Comparison of ENCODE assay signal across 16 cellular contexts in genomic region chr7:36205236-36205635, GRCh38.
"Had no signal": no experiment of that assay in that cellular context is flagged by ENCODE, and none has a peak within 500 bp of the region (broad histone marks: within the 10 kb centered on the region; RNA-seq: fewer than 3 reads in every experiment).

No MANE protein-coding gene starts in this region.

- H3K27ac Mint-ChIP-seq: activated CD8-positive, alpha-beta T cell treated with anti-CD3 and anti-CD28 coated beads for 36 hours; immature natural killer cell; stimulated activated memory B cell treated with anti-CD40 and anti-IgM and Interleukin-4, amounts not matched to agents 10 μg/mL and 1 μg/mL and 100 μg/mL, for 72 hours had no signal

- H3K9me3 Mint-ChIP-seq: activated CD8-positive, alpha-beta T cell treated with anti-CD3 and anti-CD28 coated beads for 36 hours; activated naive CD4-positive, alpha-beta T cell treated with anti-CD3 and anti-CD28 coated beads, Interleukin-2, amount 50 U/mL, for 72 hours; activated T-cell treated with anti-CD3 and anti-CD28 coated beads, Interleukin-2, amount 50 U/mL, for 4 hours; immature natural killer cell; stimulated activated memory B cell treated with anti-CD40 and anti-IgM and Interleukin-4, amounts not matched to agents 10 μg/mL and 1 μg/mL and 100 μg/mL, for 72 hours had no signal

- H3K4me3 Mint-ChIP-seq: activated CD8-positive, alpha-beta T cell treated with anti-CD3 and anti-CD28 coated beads for 36 hours; activated T-cell treated with anti-CD3 and anti-CD28 coated beads, Interleukin-2, amount 50 U/mL, for 4 hours; immature natural killer cell; stimulated activated memory B cell treated with anti-CD40 and anti-IgM and Interleukin-4, amounts not matched to agents 10 μg/mL and 1 μg/mL and 100 μg/mL, for 72 hours had no signal

- H3K9me3 ChIP-seq: colonic mucosa had no signal

- H3K4me1 Mint-ChIP-seq: stimulated activated memory B cell treated with anti-CD40 and anti-IgM and Interleukin-4, amounts not matched to agents 10 μg/mL and 1 μg/mL and 100 μg/mL, for 72 hours had no signal

- DNase-seq: activated CD4-positive, alpha-beta T cell treated with anti-CD3 and anti-CD28 coated beads for 4 hours; activated CD8-positive, alpha-beta T cell treated with anti-CD3 and anti-CD28 coated beads for 36 hours; activated gamma-delta T cell; activated T-cell treated with anti-CD3 and anti-CD28 coated beads, Interleukin-2, amount 50 U/mL, for 4 hours; amniotic stem cell; central memory CD4-positive, alpha-beta T cell; foreskin fibroblast; immature natural killer cell; stimulated activated CD4-positive, alpha-beta T cell treated with anti-CD3 and anti-CD28 coated beads, Interleukin-2, amount 100 ng/mL, for 48 hours; trophoblast cell; WERI-Rb-1 had no signal

- H3K27me3 ChIP-seq: colonic mucosa had no signal

- H3K27me3 Mint-ChIP-seq: activated CD8-positive, alpha-beta T cell treated with anti-CD3 and anti-CD28 coated beads for 36 hours had no signal

- H3K27ac ChIP-seq: colonic mucosa, parathyroid adenoma, WERI-Rb-1 had no signal

- H3K4me3 ChIP-seq: colonic mucosa, lung had no signal

- H3K36me3 ChIP-seq: colonic mucosa, WERI-Rb-1 had no signal

- ATAC-seq: activated CD8-positive, alpha-beta T cell treated with anti-CD3 and anti-CD28 coated beads for 36 hours; activated naive CD4-positive, alpha-beta T cell treated with anti-CD3 and anti-CD28 coated beads, Interleukin-2, amount 50 U/mL, for 72 hours; activated T-cell treated with anti-CD3 and anti-CD28 coated beads, Interleukin-2, amount 50 U/mL, for 4 hours; stimulated activated memory B cell treated with anti-CD40 and anti-IgM and Interleukin-4, amounts not matched to agents 10 μg/mL and 1 μg/mL and 100 μg/mL, for 72 hours had no signal

- H3K36me3 Mint-ChIP-seq: activated naive CD4-positive, alpha-beta T cell treated with anti-CD3 and anti-CD28 coated beads, Interleukin-2, amount 50 U/mL, for 72 hours; immature natural killer cell; stimulated activated memory B cell treated with anti-CD40 and anti-IgM and Interleukin-4, amounts not matched to agents 10 μg/mL and 1 μg/mL and 100 μg/mL, for 72 hours had no signal
